Comparison of ENCODE assay signal across 18 cellular contexts in the genomic region with DNA sequence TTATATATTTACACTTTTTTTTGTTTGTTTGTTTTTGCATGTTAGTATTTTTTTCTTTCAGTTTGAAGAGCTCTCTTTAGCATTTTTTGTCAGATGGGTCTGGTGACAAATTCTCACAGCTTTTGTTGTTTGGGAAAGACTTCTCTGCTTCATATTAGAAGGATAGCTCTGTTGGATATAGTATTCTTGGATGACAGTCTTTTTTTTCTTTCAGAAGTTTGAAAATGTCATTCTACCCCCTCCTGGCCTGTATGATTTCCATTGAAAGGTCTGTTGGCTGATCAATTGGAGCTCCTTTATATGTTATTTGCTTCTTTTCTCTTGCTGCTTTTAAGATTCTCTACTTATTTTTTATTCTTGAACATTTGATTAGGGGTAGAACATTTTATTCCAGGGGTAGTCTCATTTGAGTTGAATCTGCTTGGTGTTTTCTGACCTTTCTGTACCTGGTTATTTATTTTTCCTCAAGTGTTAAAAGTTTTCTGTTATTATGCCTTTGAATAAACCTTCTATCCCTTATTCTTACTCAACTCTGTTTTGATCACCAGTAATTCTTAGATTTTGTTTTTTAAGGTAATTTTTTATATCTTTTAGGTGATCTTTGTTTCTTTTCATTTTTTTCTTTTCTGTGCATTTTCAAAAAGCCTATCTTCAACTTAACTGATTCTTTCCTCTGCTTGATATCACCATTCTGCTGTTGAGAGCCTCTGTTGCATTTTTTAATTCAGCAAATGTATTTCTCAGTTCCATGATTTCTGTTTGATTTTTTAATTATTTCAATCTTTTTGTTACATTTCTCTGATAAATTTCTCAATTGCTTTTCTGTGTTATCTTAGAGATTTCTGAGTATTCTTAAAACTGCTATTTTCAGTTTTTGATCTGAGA.
"Had no signal": no experiment of that assay in that cellular context is flagged by ENCODE, and none has a peak within 500 bp of the region (broad histone marks: within the 10 kb centered on the region; RNA-seq: fewer than 3 reads in every experiment).

No MANE protein-coding gene starts in this region.

- H3K9me3 ChIP-seq: testis had no signal

- H3K27ac ChIP-seq: lower lobe of right lung, testis had no signal

- H3K27me3 ChIP-seq: testis, transverse colon had no signal

- H3K36me3 ChIP-seq: left ventricle myocardium inferior, lower lobe of right lung, transverse colon had no signal

- H3K27ac Mint-ChIP-seq: endodermal cell; nephron; stimulated activated naive B cell treated with anti-CD40 and anti-IgM and Interleukin-4, amounts not matched to agents 10 μg/mL and 1 μg/mL and 100 μg/mL, for 72 hours; stimulated activated naive CD8-positive, alpha-beta T cell treated with anti-CD3 and anti-CD28 coated beads, Interleukin-15, amount 100 ng/mL, for 72 hours had no signal

- H3K4me3 ChIP-seq: left ventricle myocardium inferior, lower lobe of right lung, testis, transverse colon had no signal

- DNase-seq: cerebellar nuclear complex; effector CD4-positive, alpha-beta T cell; glutamatergic neuron; kidney; left cardiac atrium; left ventricle myocardium inferior; lower lobe of right lung; naive B cell; occipital lobe; posterior cingulate gyrus; stimulated activated CD4-positive, alpha-beta T cell treated with anti-CD3 and anti-CD28 coated beads, Interleukin-2, amount 100 ng/mL, for 24 hours; stimulated activated CD4-positive, alpha-beta T cell treated with anti-CD3 and anti-CD28 coated beads, Interleukin-4, amount 100 ng/mL, for 4 hours; stimulated activated naive B cell treated with anti-CD40 and anti-IgM and Interleukin-4, amounts not matched to agents 10 μg/mL and 1 μg/mL and 100 μg/mL, for 72 hours; stimulated activated naive CD8-positive, alpha-beta T cell treated with anti-CD3 and anti-CD28 coated beads, Interleukin-15, amount 100 ng/mL, for 72 hours; testis had no signal

- H3K4me1 Mint-ChIP-seq: endodermal cell; stimulated activated naive CD8-positive, alpha-beta T cell treated with anti-CD3 and anti-CD28 coated beads, Interleukin-15, amount 100 ng/mL, for 72 hours had no signal

- H3K4me1 ChIP-seq: testis had no signal

- H3K4me3 Mint-ChIP-seq: endodermal cell; naive B cell; nephron; stimulated activated naive B cell treated with anti-CD40 and anti-IgM and Interleukin-4, amounts not matched to agents 10 μg/mL and 1 μg/mL and 100 μg/mL, for 72 hours; stimulated activated naive CD8-positive, alpha-beta T cell treated with anti-CD3 and anti-CD28 coated beads, Interleukin-15, amount 100 ng/mL, for 72 hours had no signal
